In genomic region chr12:113333111-113333750, GRCh38 we compare ENCODE assay signal across 9 cellular contexts. TPM values are rescaled to one million over a fixed set of nuclear protein-coding genes. Genes with fewer than 3 reads are reported as not detected.
DNase-seq lines count a peak whose midpoint lies in the region; ATAC-seq and TF ChIP-seq lines count a peak whose summit lies in the region.
"Had no signal": no experiment of that assay in that cellular context is flagged by ENCODE, and none has a peak within 500 bp of the region (broad histone marks: within the 10 kb centered on the region; RNA-seq: fewer than 3 reads in every experiment).

No MANE protein-coding gene starts in this region.

- 61 to 72% (median 70%) methylated on average over 9 of the region's 9 CpGs for WGBS in psoas muscle, 3 donors
- 84% methylated on average over 9 of the region's 9 CpGs for WGBS in prostate gland

- ATAC-seq in psoas muscle (no peak), HG03565 (IDR thresholded peaks at IDR 0.05; ENCODE audit: unreplicated experiment) (no peak)

- H3K4me1 ChIP-seq in psoas muscle (peaks cover 22% of the 10 kb centered on the region), prostate gland (replicated peaks) (no peaks in the 10 kb centered on the region)

- intact Hi-C loops in psoas muscle (cut with DNase I), result loop anchor here in 1 of 2 donors (5.0 kb wide), 1 partner anchor 94 kb away; no protein-coding TSS in a partner anchor
- intact Hi-C loops in prostate gland (cut with DNase I), result loop anchor here (10.0 kb wide), 1 partner anchor 108 kb away; the partner anchor contains the start of gene TPCN1

- H3K36me3 ChIP-seq in psoas muscle (ENCODE audit: insufficient read depth in 1 of 2, low read depth in 1 of 2), result peaks cover 0 to 40% of the 10 kb centered on the region in 2 donors
- H3K36me3 ChIP-seq in prostate gland, result no peaks in the 10 kb centered on the region

- H3K4me3 ChIP-seq in coronary artery (peak overlapping the region; percentile 92), psoas muscle (peak overlapping the region; percentile 88), prostate gland (no peak overlapping the region)

- DNase-seq in NCI-H1105 treated with DMSO at 0.1 percent for 48 hours (lab: John Stamatoyannopoulos, UW) (peak; percentile 23), NCI-H1105 (lab: John Stamatoyannopoulos, UW) (no peak), MV-4-11 (lab: John Stamatoyannopoulos, UW) (peak; percentile 15), coronary artery (ENCODE audit: low spot score) (no peak), psoas muscle (no peak), hippocampal formation (lab: John Stamatoyannopoulos, UW) (no peak), prostate gland (ENCODE audit: low spot score) (no peak)
- DNase-seq: SK-N-SH had no signal

- H3K9me3 ChIP-seq in psoas muscle, result no peaks in the 10 kb centered on the region
- no peaks in the 10 kb centered on the region for H3K9me3 ChIP-seq in prostate gland
- H3K9me3 ChIP-seq: SK-N-SH had no signal

- H3K27me3 ChIP-seq in psoas muscle (ENCODE audit: insufficient read depth in 3 of 3, low read length in 2 of 3), result no peaks in the 10 kb centered on the region
- no peaks in the 10 kb centered on the region for H3K27me3 ChIP-seq in prostate gland (replicated peaks; ENCODE audit: insufficient read depth)

- no peak for TF ChIP-seq POLR2A in prostate gland (IDR thresholded peaks at IDR 0.05)

- peak overlapping the region in 1 of 2 donors; percentile 25 for H3K27ac ChIP-seq in coronary artery
- peak overlapping the region; percentile 78 for H3K27ac ChIP-seq in psoas muscle
- no peak overlapping the region for H3K27ac ChIP-seq in prostate gland

- TF ChIP-seq CTCF in coronary artery (IDR thresholded peaks at IDR 0.05) (no peak), psoas muscle (IDR thresholded peaks at IDR 0.05) (no peak), prostate gland (IDR thresholded peaks at IDR 0.05) (no peak)

RNA-seq across cellular contexts. Expression of gene SLC8B1, which starts 1.7 kb away (rescaled TPM):
- total RNA-seq in psoas muscle (10 to 100 TPM in 1 of 4 donors, 1 to 10 TPM in 3; 7.6 to 10.3 (median 9.5) TPM), prostate gland (10 to 100 TPM; 23.1 to 94.7 TPM)
- 1 to 10 TPM; 5.7 to 9.6 (median 5.7) TPM for polyA plus RNA-seq in psoas muscle

RNA-seq across cellular contexts. Expression of gene PLBD2, which starts 25.2 kb away (rescaled TPM):
- total RNA-seq in psoas muscle (10 to 100 TPM; 15.7 to 21.4 (median 20.1) TPM), prostate gland (100 to 1,000 TPM in 1 of 2 donors, 10 to 100 TPM in 1; 48.2 to 114 TPM)
- polyA plus RNA-seq in psoas muscle, result 10 to 100 TPM in 1 of 3 donors, 1 to 10 TPM in 2; 5.2 to 14.0 (median 8.3) TPM

Comparison
In these comparisons a context has a peak if more than half of its experiments do, and no peak if none do; other contexts are left out.
1. DNase-seq: peak in NCI-H1105 treated with DMSO at 0.1 percent for 48 hours (single experiment) and MV-4-11 (single experiment); none in NCI-H1105 (single experiment), coronary artery (single experiment), psoas muscle (0 of 2), hippocampal formation (0 of 2) and prostate gland (single experiment).
2. H3K4me3 ChIP-seq: peak in coronary artery (single experiment) and psoas muscle (single experiment); none in prostate gland (0 of 2).